8 cellular contexts compared by ENCODE assay signal in genomic region chr1:111448482-111448917, GRCh38. TPM values are rescaled to one million over a fixed set of nuclear protein-coding genes. Genes with fewer than 3 reads are reported as not detected.
A peak's percentile ranks its signal among the peaks of the same experiment; 100 is the strongest.
DNase-seq lines count a peak whose midpoint lies in the region; ATAC-seq and TF ChIP-seq lines count a peak whose summit lies in the region.

No MANE protein-coding gene starts in this region.

- DNase-seq in activated CD8-positive, alpha-beta memory T cell treated with anti-CD3 and anti-CD28 coated beads, Interleukin-2, amount 10 ng/mL, durations not matched to agents 7 days and 5 days = no peak
- DNase-seq in activated CD8-positive, alpha-beta memory T cell treated with anti-CD3 and anti-CD28 coated beads, Interleukin-2, amount 50 U/mL, for 48 hours = no peak
- DNase-seq in activated CD4-positive, alpha-beta T cell treated with anti-CD3 and anti-CD28 coated beads, Interleukin-2, amount 50 U/mL, for 24 hours (ENCODE audit: low read depth in 1 of 2, low spot score in 1 of 2) = peak; percentile 10 to 14
- peak in 1 of 2 donors; percentile 38 for DNase-seq in fibroblast of lung (ENCODE audit: low read depth in 2 of 2)
- no peak for DNase-seq in osteocyte (ENCODE audit: extremely low spot score, unreplicated experiment)
- DNase-seq in NCI-H82 treated with DMSO at 0.1 percent for 48 hours (lab: John Stamatoyannopoulos, UW; ENCODE audit: unreplicated experiment) = no peak
- no peak for DNase-seq in NCI-H1694 treated with DMSO at 0.1 percent for 48 hours (lab: John Stamatoyannopoulos, UW)

- ATAC-seq in activated CD8-positive, alpha-beta memory T cell treated with anti-CD3 and anti-CD28 coated beads, Interleukin-2, amount 10 ng/mL, durations not matched to agents 7 days and 5 days = peak; percentile 46
- ATAC-seq in HG03432 (IDR thresholded peaks at IDR 0.05; ENCODE audit: unreplicated experiment) = peak; percentile 37

- peaks cover 3% of the 10 kb centered on the region for H3K4me1 ChIP-seq in fibroblast of lung (ENCODE audit: control insufficient read depth, extremely low read depth, insufficient read depth, low read length)

- peak overlapping the region; percentile 71 to 100 (median 91) for H3K4me3 ChIP-seq in fibroblast of lung (replicated peaks in 1 of 4; ENCODE audit: control extremely low read depth in 1 of 4, insufficient read depth in 1 of 4, low read depth in 3 of 4, low read length in 4 of 4)

- H3K9ac ChIP-seq in fibroblast of lung (ENCODE audit: insufficient read depth, low read length) = peak overlapping the region; percentile 87

- H3K79me2 ChIP-seq in fibroblast of lung (ENCODE audit: control insufficient read depth, insufficient read depth, low read length) = peaks cover 57% of the 10 kb centered on the region

- peak overlapping the region; percentile 98 for H3K4me3 Mint-ChIP-seq in activated CD8-positive, alpha-beta memory T cell treated with anti-CD3 and anti-CD28 coated beads, Interleukin-2, amount 10 ng/mL, durations not matched to agents 7 days and 5 days
- peak overlapping the region; percentile 100 for H3K4me3 Mint-ChIP-seq in osteocyte (ENCODE audit: unreplicated experiment)

- no peak for TF ChIP-seq CTCF in fibroblast of lung (conservative IDR thresholded peaks at IDR 0.05 in 1 of 2, IDR thresholded peaks at IDR 0.05 in 1 of 2; ENCODE audit: low read depth in 1 of 2, low read length in 2 of 2)
- TF ChIP-seq CTCF in osteocyte (IDR thresholded peaks at IDR 0.05) = no peak

- H3K27ac Mint-ChIP-seq in activated CD8-positive, alpha-beta memory T cell treated with anti-CD3 and anti-CD28 coated beads, Interleukin-2, amount 10 ng/mL, durations not matched to agents 7 days and 5 days = peak overlapping the region; percentile 94
- peak overlapping the region; percentile 76 for H3K27ac Mint-ChIP-seq in osteocyte (ENCODE audit: unreplicated experiment)

- peak overlapping the region; percentile 70 for H3K27ac ChIP-seq in fibroblast of lung (ENCODE audit: insufficient read depth, low read length)

- H3K9me3 ChIP-seq in fibroblast of lung (ENCODE audit: control insufficient read depth, insufficient read depth, low read depth, low read length) = no peaks in the 10 kb centered on the region

- no peaks in the 10 kb centered on the region for H4K20me1 ChIP-seq in fibroblast of lung (ENCODE audit: control insufficient read depth, extremely low read depth, insufficient read depth, low read length)

- H3K27me3 Mint-ChIP-seq in activated CD8-positive, alpha-beta memory T cell treated with anti-CD3 and anti-CD28 coated beads, Interleukin-2, amount 10 ng/mL, durations not matched to agents 7 days and 5 days = no peaks in the 10 kb centered on the region
- H3K27me3 Mint-ChIP-seq in osteocyte (ENCODE audit: unreplicated experiment) = no peaks in the 10 kb centered on the region

- H3K27me3 ChIP-seq in fibroblast of lung (ENCODE audit: control insufficient read depth, insufficient read depth, low read length) = no peaks in the 10 kb centered on the region

- H2AFZ ChIP-seq in fibroblast of lung (ENCODE audit: low read length) = peak overlapping the region; percentile 65

- CTCF ChIA-PET in activated CD8-positive, alpha-beta memory T cell treated with anti-CD3 and anti-CD28 coated beads, Interleukin-2, amount 10 ng/mL, durations not matched to agents 7 days and 5 days (lab: Charles Lee) = interaction anchor here (0.9 to 4.7 kb wide), 9 partner anchors 12 to 307 kb away, joined by 3 to 25 read pairs (median 5); no protein-coding TSS in a partner anchor

- H3K36me3 Mint-ChIP-seq in activated CD8-positive, alpha-beta memory T cell treated with anti-CD3 and anti-CD28 coated beads, Interleukin-2, amount 10 ng/mL, durations not matched to agents 7 days and 5 days = peaks cover 36% of the 10 kb centered on the region
- peaks cover 15% of the 10 kb centered on the region for H3K36me3 Mint-ChIP-seq in osteocyte (ENCODE audit: unreplicated experiment)

- peaks cover 2% of the 10 kb centered on the region for H3K36me3 ChIP-seq in fibroblast of lung (ENCODE audit: control insufficient read depth, insufficient read depth, low read length)

- peak overlapping the region; percentile 84 for H3K4me2 ChIP-seq in fibroblast of lung (ENCODE audit: extremely low read depth, insufficient read depth, low read length)

- peaks cover 70% of the 10 kb centered on the region for H3K4me1 Mint-ChIP-seq in activated CD8-positive, alpha-beta memory T cell treated with anti-CD3 and anti-CD28 coated beads, Interleukin-2, amount 10 ng/mL, durations not matched to agents 7 days and 5 days
- H3K4me1 Mint-ChIP-seq in osteocyte (ENCODE audit: unreplicated experiment) = peaks cover 42% of the 10 kb centered on the region

- no peaks in the 10 kb centered on the region for H3K9me3 Mint-ChIP-seq in activated CD8-positive, alpha-beta memory T cell treated with anti-CD3 and anti-CD28 coated beads, Interleukin-2, amount 10 ng/mL, durations not matched to agents 7 days and 5 days (ENCODE audit: low read depth)
- H3K9me3 Mint-ChIP-seq in osteocyte (ENCODE audit: unreplicated experiment) = no peaks in the 10 kb centered on the region

RNA-seq across cellular contexts. Expression of gene WDR77, which starts 0.6 kb away (rescaled TPM):
- total RNA-seq in activated CD8-positive, alpha-beta memory T cell treated with anti-CD3 and anti-CD28 coated beads, Interleukin-2, amount 10 ng/mL, durations not matched to agents 7 days and 5 days = 10 to 100 TPM; 29.6 to 37.5 TPM
- total RNA-seq in fibroblast of lung = 20.3 and 21.8 TPM in 2 replicates
- 62.0 and 87.8 TPM in 2 replicates for polyA plus RNA-seq in fibroblast of lung
- polyA plus RNA-seq in fibroblast of lung (2012) = 22.6 and 37.8 TPM in 2 replicates
- 221 and 251 TPM in 2 replicates for polyA minus RNA-seq in fibroblast of lung (ENCODE audit: low replicate concordance)
- total RNA-seq in osteocyte = 22.7 and 24.0 TPM in 2 replicates

RNA-seq across cellular contexts. Expression of gene ATP5PB, which starts 0.8 kb away (rescaled TPM):
- total RNA-seq in activated CD8-positive, alpha-beta memory T cell treated with anti-CD3 and anti-CD28 coated beads, Interleukin-2, amount 10 ng/mL, durations not matched to agents 7 days and 5 days = 100 to 1,000 TPM; 215 to 266 TPM
- total RNA-seq in fibroblast of lung = 162 and 217 TPM in 2 replicates
- 417 and 458 TPM in 2 replicates for polyA plus RNA-seq in fibroblast of lung
- 320 and 364 TPM in 2 replicates for polyA plus RNA-seq in fibroblast of lung (2012)
- 24.4 and 28.0 TPM in 2 replicates for polyA minus RNA-seq in fibroblast of lung (ENCODE audit: low replicate concordance)
- 185 and 187 TPM in 2 replicates for total RNA-seq in osteocyte

RNA-seq across cellular contexts. Expression of gene OVGP1, which starts 21.0 kb away (rescaled TPM):
- 1 to 10 TPM; 1.1 TPM for total RNA-seq in activated CD8-positive, alpha-beta memory T cell treated with anti-CD3 and anti-CD28 coated beads, Interleukin-2, amount 10 ng/mL, durations not matched to agents 7 days and 5 days
- total RNA-seq in fibroblast of lung = 0.51 and 1.2 TPM in 2 replicates
- polyA plus RNA-seq in fibroblast of lung = 0.26 and 0.51 TPM in 2 replicates
- polyA plus RNA-seq in fibroblast of lung (2012) = 0.13 and 0.30 TPM in 2 replicates
- polyA minus RNA-seq in fibroblast of lung (ENCODE audit: low replicate concordance) = not detected in 2 replicates
- 1.1 and 1.6 TPM in 2 replicates for total RNA-seq in osteocyte

RNA-seq across cellular contexts. Expression of gene C1orf162, which starts 25.3 kb away (rescaled TPM):
- 1 to 10 TPM in 1 of 2 experiments, under 1 TPM in 1; 0.87 to 4.6 TPM for total RNA-seq in activated CD8-positive, alpha-beta memory T cell treated with anti-CD3 and anti-CD28 coated beads, Interleukin-2, amount 10 ng/mL, durations not matched to agents 7 days and 5 days
- total RNA-seq in fibroblast of lung (0.26 and 0.33 TPM in 2 replicates), osteocyte (0.34 and 0.70 TPM in 2 replicates)
- polyA plus RNA-seq in fibroblast of lung = 0.03 and 0.11 TPM in 2 replicates
- polyA plus RNA-seq in fibroblast of lung (2012) = 0.13 TPM in 1 of 2 replicates, not detected in the other
- not detected in 2 replicates for polyA minus RNA-seq in fibroblast of lung (ENCODE audit: low replicate concordance)

RNA-seq across cellular contexts. Expression of gene ADORA3, which starts 54.9 kb away (rescaled TPM):
- total RNA-seq in activated CD8-positive, alpha-beta memory T cell treated with anti-CD3 and anti-CD28 coated beads, Interleukin-2, amount 10 ng/mL, durations not matched to agents 7 days and 5 days = not detected
- total RNA-seq in fibroblast of lung = not detected in 2 replicates
- polyA plus RNA-seq in fibroblast of lung = not detected in 2 replicates
- not detected in 2 replicates for polyA plus RNA-seq in fibroblast of lung (2012)
- polyA minus RNA-seq in fibroblast of lung (ENCODE audit: low replicate concordance) = not detected in 2 replicates
- total RNA-seq in osteocyte = not detected in 2 replicates

Comparison
In these comparisons a context has a peak if more than half of its experiments do, and no peak if none do; other contexts are left out.
1. DNase-seq: peak in activated CD4-positive, alpha-beta T cell treated with anti-CD3 and anti-CD28 coated beads, Interleukin-2, amount 50 U/mL, for 24 hours (2 of 2); none in activated CD8-positive, alpha-beta memory T cell treated with anti-CD3 and anti-CD28 coated beads, Interleukin-2, amount 10 ng/mL, durations not matched to agents 7 days and 5 days (single experiment), activated CD8-positive, alpha-beta memory T cell treated with anti-CD3 and anti-CD28 coated beads, Interleukin-2, amount 50 U/mL, for 48 hours (single experiment), osteocyte (single experiment), NCI-H82 treated with DMSO at 0.1 percent for 48 hours (single experiment) and NCI-H1694 treated with DMSO at 0.1 percent for 48 hours (single experiment).